Comparison of ENCODE assay signal across 19 cellular contexts in genomic region chr6:2656460-2657064, GRCh38.
"Had no signal": no experiment of that assay in that cellular context is flagged by ENCODE, and none has a peak within 500 bp of the region (broad histone marks: within the 10 kb centered on the region; RNA-seq: fewer than 3 reads in every experiment).

No MANE protein-coding gene starts in this region.

- H3K27me3 ChIP-seq: ascending aorta, upper lobe of left lung had no signal

- H3K36me3 ChIP-seq: ascending aorta, left ventricle myocardium inferior, upper lobe of left lung had no signal

- DNase-seq: activated CD4-positive, alpha-beta memory T cell treated with anti-CD3 and anti-CD28 coated beads for 36 hours; activated CD4-positive, alpha-beta T cell treated with anti-CD3 and anti-CD28 coated beads for 36 hours; activated CD8-positive, alpha-beta memory T cell treated with anti-CD3 and anti-CD28 coated beads, Interleukin-2, amount 10 ng/mL, durations not matched to agents 7 days and 5 days; activated naive CD4-positive, alpha-beta T cell treated with anti-CD3 and anti-CD28 coated beads, Interleukin-2, amount 10 ng/mL, durations not matched to agents 7 days and 5 days; activated T-cell treated with anti-CD3 and anti-CD28 coated beads, Interleukin-2, amount 50 U/mL, for 1 hour; erythroblast; glutamatergic neuron; hypothalamus; left ventricle myocardium inferior; mesenchymal stem cell; nucleus accumbens; right cardiac atrium; stimulated activated CD4-positive, alpha-beta T cell treated with anti-CD3 and anti-CD28 coated beads, Interleukin-4, amount 100 ng/mL, for 4 hours; stimulated activated CD8-positive, alpha-beta memory T cell treated with anti-CD3 and anti-CD28 coated beads, Interleukin-4, amount 100 ng/mL, for 48 hours; stimulated activated naive CD8-positive, alpha-beta T cell treated with anti-CD3 and anti-CD28 coated beads, Interleukin-15, Interleukin-2, amounts not matched to agents 100 U/mL and 50 U/mL, for 24 hours; upper lobe of left lung had no signal

- H3K4me1 ChIP-seq: ascending aorta, left ventricle myocardium inferior, upper lobe of left lung had no signal

- H3K27ac ChIP-seq: ascending aorta, left ventricle myocardium inferior, upper lobe of left lung had no signal

- ATAC-seq: activated CD4-positive, alpha-beta T cell treated with anti-CD3 and anti-CD28 coated beads for 36 hours; activated CD8-positive, alpha-beta memory T cell treated with anti-CD3 and anti-CD28 coated beads, Interleukin-2, amount 10 ng/mL, durations not matched to agents 7 days and 5 days; natural killer cell treated with Interleukin-12 subunit alpha and Interleukin-12 subunit beta and Interleukin-15 and Interleukin-18, amount 100 ng/mL, for 72 hours; right cardiac atrium; stimulated activated naive CD8-positive, alpha-beta T cell treated with anti-CD3 and anti-CD28 coated beads, Interleukin-15, Interleukin-2, amounts not matched to agents 100 U/mL and 50 U/mL, for 24 hours had no signal

- H3K4me3 ChIP-seq: ascending aorta, left ventricle myocardium inferior, smooth muscle cell, upper lobe of left lung had no signal

- H3K9me3 ChIP-seq: ascending aorta, upper lobe of left lung had no signal
